18 cellular contexts compared by ENCODE assay signal in the genomic region with DNA sequence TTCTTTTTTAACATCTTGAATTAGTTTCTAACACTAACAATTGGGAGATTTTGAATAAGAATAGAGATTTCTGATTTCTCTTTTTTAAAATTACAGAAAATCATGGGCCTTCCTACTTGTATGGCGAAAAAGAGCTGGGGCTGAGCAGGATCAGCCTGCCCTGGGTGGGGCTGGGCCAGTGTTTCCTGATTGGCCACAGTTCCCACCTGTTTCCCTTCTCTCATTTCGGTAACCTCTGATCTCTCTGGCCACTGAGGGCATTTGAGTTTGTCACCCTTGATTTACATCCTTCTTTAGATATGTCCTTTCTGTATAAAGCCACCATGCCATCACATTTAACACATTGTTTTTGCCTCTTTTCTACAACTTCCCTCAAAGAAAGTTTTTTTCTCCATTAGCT.
"Had no signal": no experiment of that assay in that cellular context is flagged by ENCODE, and none has a peak within 500 bp of the region (broad histone marks: within the 10 kb centered on the region; RNA-seq: fewer than 3 reads in every experiment).

No MANE protein-coding gene starts in this region.

- H3K4me1 Mint-ChIP-seq: activated CD4-positive, alpha-beta T cell treated with anti-CD3 and anti-CD28 coated beads for 36 hours had no signal

- H3K27me3 Mint-ChIP-seq: activated CD4-positive, alpha-beta memory T cell treated with anti-CD3 and anti-CD28 coated beads for 36 hours; activated CD4-positive, alpha-beta T cell treated with anti-CD3 and anti-CD28 coated beads for 36 hours; activated naive CD8-positive, alpha-beta T cell had no signal

- H3K9me3 ChIP-seq: heart left ventricle, left lung, neutrophil, stomach, testis had no signal

- H3K4me3 ChIP-seq: dorsolateral prefrontal cortex, heart left ventricle, left lung, SK-N-MC, skin epidermis, stomach, testis had no signal

- ATAC-seq: activated CD4-positive, alpha-beta T cell treated with anti-CD3 and anti-CD28 coated beads for 36 hours; left lung had no signal

- H3K9me3 Mint-ChIP-seq: activated CD4-positive, alpha-beta memory T cell treated with anti-CD3 and anti-CD28 coated beads for 36 hours; T-helper 2 cell treated with Interferon-gamma antibody and Interleukin-4, amounts not matched to agents 5 μg/mL and 100 μg/mL, for 36 hours had no signal

- H3K4me1 ChIP-seq: left lung, parathyroid adenoma had no signal

- DNase-seq: activated CD4-positive, alpha-beta memory T cell treated with anti-CD3 and anti-CD28 coated beads for 36 hours; activated CD4-positive, alpha-beta T cell treated with anti-CD3 and anti-CD28 coated beads for 36 hours; dorsolateral prefrontal cortex; erythroblast; foreskin melanocyte; left lung; mammary epithelial cell; stimulated activated CD4-positive, alpha-beta T cell treated with anti-CD3 and anti-CD28 coated beads, Interleukin-15, amount 100 ng/mL, for 24 hours; stimulated activated CD4-positive, alpha-beta T cell treated with anti-CD3 and anti-CD28 coated beads, Interleukin-2, amount 100 ng/mL, for 48 hours; stomach; testis had no signal

- H3K36me3 ChIP-seq: heart left ventricle, left lung, neutrophil, stomach had no signal

- H3K36me3 Mint-ChIP-seq: activated CD4-positive, alpha-beta memory T cell treated with anti-CD3 and anti-CD28 coated beads for 36 hours had no signal

- H3K27ac Mint-ChIP-seq: activated CD4-positive, alpha-beta memory T cell treated with anti-CD3 and anti-CD28 coated beads for 36 hours; activated CD4-positive, alpha-beta T cell treated with anti-CD3 and anti-CD28 coated beads for 36 hours; activated naive CD8-positive, alpha-beta T cell; T-helper 2 cell treated with Interferon-gamma antibody and Interleukin-4, amounts not matched to agents 5 μg/mL and 100 μg/mL, for 36 hours had no signal

- H3K27ac ChIP-seq: left lung, neutrophil, parathyroid adenoma, SK-N-MC, testis had no signal

- H3K4me3 Mint-ChIP-seq: activated CD4-positive, alpha-beta memory T cell treated with anti-CD3 and anti-CD28 coated beads for 36 hours; activated CD4-positive, alpha-beta T cell treated with anti-CD3 and anti-CD28 coated beads for 36 hours; activated naive CD8-positive, alpha-beta T cell; T-helper 2 cell treated with Interferon-gamma antibody and Interleukin-4, amounts not matched to agents 5 μg/mL and 100 μg/mL, for 36 hours had no signal

- H3K27me3 ChIP-seq: dorsolateral prefrontal cortex, heart left ventricle, left lung, neutrophil, stomach, testis had no signal
